ENCODE assay signal across 8 cellular contexts in the genomic region with DNA sequence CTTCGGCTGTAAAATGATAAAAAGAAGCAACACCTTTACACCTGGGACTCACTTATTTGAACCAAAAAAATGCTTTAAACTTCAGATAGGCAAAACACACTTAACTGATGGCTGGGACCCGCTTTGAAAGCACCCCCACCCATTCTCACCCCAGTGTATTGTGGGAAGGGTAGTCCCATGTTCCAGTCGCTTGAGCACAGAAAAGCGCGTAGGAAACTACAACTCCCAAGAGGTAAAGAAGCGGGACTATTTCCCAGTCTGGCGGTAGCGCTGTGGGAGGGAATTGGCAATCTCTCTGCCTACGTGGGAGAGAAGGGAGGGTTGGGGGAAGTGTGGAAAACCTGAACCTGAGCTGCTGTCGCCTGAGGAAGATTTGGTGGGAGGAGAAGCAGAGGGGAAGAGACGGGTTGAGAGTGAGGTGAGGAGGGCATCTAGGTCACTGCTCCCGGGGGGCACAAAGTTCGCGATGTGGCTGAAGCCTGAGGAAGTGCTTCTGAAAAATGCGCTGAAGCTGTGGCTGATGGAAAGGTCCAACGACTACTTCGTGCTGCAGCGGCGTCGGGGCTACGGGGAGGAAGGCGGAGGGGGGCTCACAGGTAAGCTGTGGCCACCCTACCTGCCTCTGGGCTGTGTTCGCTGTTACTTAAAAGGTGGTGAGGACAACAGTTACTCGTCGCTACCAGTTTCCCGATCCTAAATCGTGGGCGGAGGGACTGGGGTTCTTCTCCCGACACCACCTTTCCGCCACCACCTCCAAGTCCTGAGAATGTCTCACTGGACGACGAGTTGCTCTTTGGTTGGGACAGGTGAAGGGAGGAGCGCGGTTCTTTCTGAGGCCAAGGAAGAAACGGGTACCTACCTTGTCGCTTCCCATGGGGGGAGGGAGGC. TPM values are rescaled to one million over a fixed set of nuclear protein-coding genes. Genes with fewer than 3 reads are reported as not detected.
DNase-seq lines count a peak whose midpoint lies in the region; ATAC-seq and TF ChIP-seq lines count a peak whose summit lies in the region.

Gene TBC1D8B (plus strand): TSS at position 286 of the 888 bp plus-strand sequence. CDS start 181 bp downstream, at position 467.

- ATAC-seq in GM19025 (IDR thresholded peaks at IDR 0.05; ENCODE audit: low read depth, unreplicated experiment) (peak; percentile 92), HG03159 (IDR thresholded peaks at IDR 0.05; ENCODE audit: unreplicated experiment) (peak; percentile 91), upper lobe of right lung (peak; percentile 100)
- ATAC-seq in naive thymus-derived CD4-positive, alpha-beta T cell: peak; percentile 88

- H3K27ac ChIP-seq in BLaER1 treated with 17β-estradiol and CSF1 and Interleukin-3, amounts not matched to agents 10 nM and 100 nM: peak within 1 kb of the TSS in 7 of 11 experiments; percentile 35 to 62 (median 47); a peak in 12 of 22 replicates
- no peak within 1 kb of the TSS for H3K27ac ChIP-seq in naive thymus-derived CD4-positive, alpha-beta T cell (ENCODE audit: low read depth, low read length)
- H3K27ac ChIP-seq in upper lobe of right lung: peak within 1 kb of the TSS; percentile 68

- peaks cover 32% of the 10 kb centered on the region for H3K27me3 Mint-ChIP-seq in activated T-helper 1 cell treated with anti-CD3 and anti-CD28 coated beads, Interleukin-12 subunit alpha, Interleukin-12 subunit beta, Interleukin-2, Interleukin-4 antibody, amounts not matched to agents 30 ng/mL and 10 ng/mL and 1 ng/mL, durations not matched to agents 14 hours and 24 hours and 36 hours (ENCODE audit: insufficient read depth)
- H3K27me3 Mint-ChIP-seq in naive thymus-derived CD4-positive, alpha-beta T cell: peaks cover 20 to 39% (median 23%) of the 10 kb centered on the region in 5 donors

- no peak for TF ChIP-seq CTCF in fibroblast of villous mesenchyme (IDR thresholded peaks at IDR 0.05; ENCODE audit: insufficient read depth, low read depth, low read length)
- no peak for TF ChIP-seq CTCF in upper lobe of right lung (IDR thresholded peaks at IDR 0.05)

- H4K20me1 ChIP-seq in BLaER1 treated with 17β-estradiol and CSF1 and Interleukin-3, amounts not matched to agents 10 nM and 100 nM: no peaks in the 10 kb centered on the region; a peak in 1 of 22 replicates

- H3K9ac ChIP-seq in BLaER1 treated with 17β-estradiol and CSF1 and Interleukin-3, amounts not matched to agents 10 nM and 100 nM: peak within 1 kb of the TSS; percentile 54 to 76 (median 68)

- peak within 1 kb of the TSS; percentile 64 to 88 (median 75) for H3K4me2 ChIP-seq in BLaER1 treated with 17β-estradiol and CSF1 and Interleukin-3, amounts not matched to agents 10 nM and 100 nM

- H3K36me3 ChIP-seq in BLaER1 treated with 17β-estradiol and CSF1 and Interleukin-3, amounts not matched to agents 10 nM and 100 nM: no peaks in the 10 kb centered on the region
- H3K36me3 ChIP-seq in naive thymus-derived CD4-positive, alpha-beta T cell (ENCODE audit: control insufficient read depth in 2 of 3, insufficient read depth in 3 of 3, low read length in 3 of 3): no peaks in the 10 kb centered on the region
- H3K36me3 ChIP-seq in upper lobe of right lung: no peaks in the 10 kb centered on the region

- POLR2A ChIA-PET in naive thymus-derived CD4-positive, alpha-beta T cell (lab: Charles Lee): no interaction called here

- H3K4me3 Mint-ChIP-seq in activated T-helper 1 cell treated with anti-CD3 and anti-CD28 coated beads, Interleukin-12 subunit alpha, Interleukin-12 subunit beta, Interleukin-2, Interleukin-4 antibody, amounts not matched to agents 30 ng/mL and 10 ng/mL and 1 ng/mL, durations not matched to agents 14 hours and 24 hours and 36 hours: peak within 1 kb of the TSS; percentile 88
- H3K4me3 Mint-ChIP-seq in naive thymus-derived CD4-positive, alpha-beta T cell: peak within 1 kb of the TSS; percentile 77 to 94 (median 85)

- H3K9me3 Mint-ChIP-seq in activated T-helper 1 cell treated with anti-CD3 and anti-CD28 coated beads, Interleukin-12 subunit alpha, Interleukin-12 subunit beta, Interleukin-2, Interleukin-4 antibody, amounts not matched to agents 30 ng/mL and 10 ng/mL and 1 ng/mL, durations not matched to agents 14 hours and 24 hours and 36 hours: no peaks in the 10 kb centered on the region
- H3K9me3 Mint-ChIP-seq in naive thymus-derived CD4-positive, alpha-beta T cell: peaks cover 0 to 2% (median 0%) of the 10 kb centered on the region in 11 donors

- intact Hi-C loops in activated T-helper 1 cell treated with anti-CD3 and anti-CD28 coated beads, Interleukin-12 subunit alpha, Interleukin-12 subunit beta, Interleukin-2, Interleukin-4 antibody, amounts not matched to agents 30 ng/mL and 10 ng/mL and 1 ng/mL, durations not matched to agents 14 hours and 24 hours and 36 hours (cut with micrococcal nuclease): loop anchor here (5.0 kb wide), 1 partner anchor 75 kb away; the partner anchor contains the start of gene RNF128
- intact Hi-C loops in naive thymus-derived CD4-positive, alpha-beta T cell (cut with micrococcal nuclease): loop anchor here in 1 of 2 donors (2.0 to 5.0 kb wide), 2 partner anchors 190 to 1288 kb away; partner anchors contain the start of genes ATG4A, PSMD10 and RADX
- intact Hi-C loops in upper lobe of right lung (cut with DNase I): no loop called here

- DNase-seq in NCI-H510A (lab: John Stamatoyannopoulos, UW) (peak; percentile 69), fibroblast of villous mesenchyme (ENCODE audit: low read depth) (peak; percentile 92), upper lobe of right lung (peak; percentile 75)
- DNase-seq in activated T-helper 1 cell treated with anti-CD3 and anti-CD28 coated beads, Interleukin-12 subunit alpha, Interleukin-12 subunit beta, Interleukin-2, Interleukin-4 antibody, amounts not matched to agents 30 ng/mL and 10 ng/mL and 1 ng/mL, durations not matched to agents 14 hours and 24 hours and 36 hours (ENCODE audit: low spot score): peak; percentile 0
- peak in 6 of 9 donors; percentile 2 to 19 (median 6) for DNase-seq in naive thymus-derived CD4-positive, alpha-beta T cell

- no peak within 1 kb of the TSS for H3K27ac Mint-ChIP-seq in activated T-helper 1 cell treated with anti-CD3 and anti-CD28 coated beads, Interleukin-12 subunit alpha, Interleukin-12 subunit beta, Interleukin-2, Interleukin-4 antibody, amounts not matched to agents 30 ng/mL and 10 ng/mL and 1 ng/mL, durations not matched to agents 14 hours and 24 hours and 36 hours
- peak within 1 kb of the TSS in 3 of 9 donors; percentile 46 to 74 (median 55) for H3K27ac Mint-ChIP-seq in naive thymus-derived CD4-positive, alpha-beta T cell

- H3K27me3 ChIP-seq in BLaER1 treated with 17β-estradiol and CSF1 and Interleukin-3, amounts not matched to agents 10 nM and 100 nM: peaks cover 80 to 100% (median 99%) of the 10 kb centered on the region in 11 experiments
- H3K27me3 ChIP-seq in naive thymus-derived CD4-positive, alpha-beta T cell (ENCODE audit: control insufficient read depth in 2 of 2, insufficient read depth in 2 of 2, low read length in 2 of 2): peaks cover 0 to 5% of the 10 kb centered on the region in 2 donors
- no peaks in the 10 kb centered on the region for H3K27me3 ChIP-seq in upper lobe of right lung

- peaks cover 13% of the 10 kb centered on the region for H3K4me1 Mint-ChIP-seq in activated T-helper 1 cell treated with anti-CD3 and anti-CD28 coated beads, Interleukin-12 subunit alpha, Interleukin-12 subunit beta, Interleukin-2, Interleukin-4 antibody, amounts not matched to agents 30 ng/mL and 10 ng/mL and 1 ng/mL, durations not matched to agents 14 hours and 24 hours and 36 hours (ENCODE audit: low read depth)
- H3K4me1 Mint-ChIP-seq in naive thymus-derived CD4-positive, alpha-beta T cell: peaks cover 5 to 16% (median 11%) of the 10 kb centered on the region in 7 donors

- H3K36me3 Mint-ChIP-seq in activated T-helper 1 cell treated with anti-CD3 and anti-CD28 coated beads, Interleukin-12 subunit alpha, Interleukin-12 subunit beta, Interleukin-2, Interleukin-4 antibody, amounts not matched to agents 30 ng/mL and 10 ng/mL and 1 ng/mL, durations not matched to agents 14 hours and 24 hours and 36 hours (ENCODE audit: low read depth): no peaks in the 10 kb centered on the region
- H3K36me3 Mint-ChIP-seq in naive thymus-derived CD4-positive, alpha-beta T cell: no peaks in the 10 kb centered on the region

- H3K4me3 ChIP-seq in BLaER1 treated with 17β-estradiol and CSF1 and Interleukin-3, amounts not matched to agents 10 nM and 100 nM: peak within 1 kb of the TSS; percentile 60 to 76 (median 70)
- H3K4me3 ChIP-seq in fibroblast of villous mesenchyme (ENCODE audit: low read depth, low read length): peak within 1 kb of the TSS; percentile 89
- H3K4me3 ChIP-seq in naive thymus-derived CD4-positive, alpha-beta T cell (ENCODE audit: low read length): peak within 1 kb of the TSS; percentile 51
- peak within 1 kb of the TSS; percentile 62 for H3K4me3 ChIP-seq in upper lobe of right lung

- no peaks in the 10 kb centered on the region for H3K9me3 ChIP-seq in BLaER1 treated with 17β-estradiol and CSF1 and Interleukin-3, amounts not matched to agents 10 nM and 100 nM (replicated peaks in 1 of 11)
- no peaks in the 10 kb centered on the region for H3K9me3 ChIP-seq in naive thymus-derived CD4-positive, alpha-beta T cell (ENCODE audit: control insufficient read depth in 2 of 3, low read length in 3 of 3)
- H3K9me3 ChIP-seq in upper lobe of right lung: no peaks in the 10 kb centered on the region

- CTCF ChIA-PET in naive thymus-derived CD4-positive, alpha-beta T cell (lab: Charles Lee): no interaction called here

- peaks cover 8 to 24% (median 19%) of the 10 kb centered on the region in 10 experiments; a peak in 19 of 20 replicates for H3K4me1 ChIP-seq in BLaER1 treated with 17β-estradiol and CSF1 and Interleukin-3, amounts not matched to agents 10 nM and 100 nM
- no peaks in the 10 kb centered on the region for H3K4me1 ChIP-seq in naive thymus-derived CD4-positive, alpha-beta T cell (ENCODE audit: control insufficient read depth in 2 of 2, insufficient read depth in 2 of 2, low read length in 2 of 2)
- no peaks in the 10 kb centered on the region for H3K4me1 ChIP-seq in upper lobe of right lung

RNA-seq across cellular contexts. Expression of gene TBC1D8B, which starts in this region (rescaled TPM):
- total RNA-seq in activated T-helper 1 cell treated with anti-CD3 and anti-CD28 coated beads, Interleukin-12 subunit alpha, Interleukin-12 subunit beta, Interleukin-2, Interleukin-4 antibody, amounts not matched to agents 30 ng/mL and 10 ng/mL and 1 ng/mL, durations not matched to agents 14 hours and 24 hours and 36 hours: 0.26 and 0.32 TPM in 2 replicates
- 9.0 and 13.8 TPM in 2 replicates for total RNA-seq in fibroblast of villous mesenchyme
- 1 to 10 TPM in 2 of 5 experiments, under 1 TPM in 3; 0.24 to 2.1 (median 0.71) TPM for total RNA-seq in naive thymus-derived CD4-positive, alpha-beta T cell
- polyA plus RNA-seq in naive thymus-derived CD4-positive, alpha-beta T cell: under 1 TPM; 0.26 to 0.39 TPM
- 8.4 TPM for total RNA-seq in upper lobe of right lung

Comparison
In these comparisons a context has a peak if more than half of its experiments do, and no peak if none do; other contexts are left out.
1. Peak in DNase-seq in activated T-helper 1 cell treated with anti-CD3 and anti-CD28 coated beads, Interleukin-12 subunit alpha, Interleukin-12 subunit beta, Interleukin-2, Interleukin-4 antibody, amounts not matched to agents 30 ng/mL and 10 ng/mL and 1 ng/mL, durations not matched to agents 14 hours and 24 hours and 36 hours; RNA of the gene not detected or under 1 TPM.
2. DNase-seq: peak in every context shown above with its lines; median percentile 92 in fibroblast of villous mesenchyme; 75 in upper lobe of right lung; 69 in NCI-H510A; 6 in naive thymus-derived CD4-positive, alpha-beta T cell; 0 in activated T-helper 1 cell treated with anti-CD3 and anti-CD28 coated beads, Interleukin-12 subunit alpha, Interleukin-12 subunit beta, Interleukin-2, Interleukin-4 antibody, amounts not matched to agents 30 ng/mL and 10 ng/mL and 1 ng/mL, durations not matched to agents 14 hours and 24 hours and 36 hours.